2 cellular contexts compared by ENCODE assay signal in the genomic region with DNA sequence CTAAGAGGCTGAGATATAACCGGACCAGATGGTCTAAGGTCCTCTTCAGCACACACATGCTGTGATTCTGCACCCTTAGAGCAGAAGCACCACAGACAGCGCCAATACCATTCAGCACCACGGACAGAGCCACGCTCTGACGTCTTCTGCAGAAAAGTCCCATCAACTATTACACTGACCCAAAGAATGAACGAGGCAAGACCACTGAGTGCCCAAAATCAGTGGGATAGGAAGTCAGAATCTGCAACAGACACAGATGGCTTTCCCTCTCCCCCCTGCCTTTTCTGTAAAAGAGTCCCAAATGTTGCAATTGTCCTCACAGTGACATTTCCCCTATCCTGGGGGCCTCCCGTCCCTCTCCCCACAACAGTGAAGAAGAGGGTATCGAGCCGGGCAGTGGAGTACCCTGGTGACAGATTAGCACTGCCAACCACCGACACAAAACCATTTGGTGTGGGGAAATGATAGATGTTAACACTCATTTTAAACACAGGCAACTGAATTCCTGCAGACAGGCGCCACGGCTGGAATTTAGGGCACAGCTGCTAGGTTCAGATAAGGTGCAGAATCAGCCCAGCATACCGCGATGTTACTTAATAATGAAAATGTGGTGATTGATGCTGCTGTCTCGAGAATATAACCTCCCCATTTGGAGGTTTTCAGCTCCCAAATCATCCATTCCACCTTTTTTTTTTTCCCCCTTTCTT.
TF ChIP-seq lines count a peak whose summit lies in the region.

No MANE protein-coding gene starts in this region.

TF ChIP-seq in A549, 52 proteins besides CTCF, POLR2A, EP300 and RAD21 (continued from another document):
- TF ChIP-seq, protein P1, sequence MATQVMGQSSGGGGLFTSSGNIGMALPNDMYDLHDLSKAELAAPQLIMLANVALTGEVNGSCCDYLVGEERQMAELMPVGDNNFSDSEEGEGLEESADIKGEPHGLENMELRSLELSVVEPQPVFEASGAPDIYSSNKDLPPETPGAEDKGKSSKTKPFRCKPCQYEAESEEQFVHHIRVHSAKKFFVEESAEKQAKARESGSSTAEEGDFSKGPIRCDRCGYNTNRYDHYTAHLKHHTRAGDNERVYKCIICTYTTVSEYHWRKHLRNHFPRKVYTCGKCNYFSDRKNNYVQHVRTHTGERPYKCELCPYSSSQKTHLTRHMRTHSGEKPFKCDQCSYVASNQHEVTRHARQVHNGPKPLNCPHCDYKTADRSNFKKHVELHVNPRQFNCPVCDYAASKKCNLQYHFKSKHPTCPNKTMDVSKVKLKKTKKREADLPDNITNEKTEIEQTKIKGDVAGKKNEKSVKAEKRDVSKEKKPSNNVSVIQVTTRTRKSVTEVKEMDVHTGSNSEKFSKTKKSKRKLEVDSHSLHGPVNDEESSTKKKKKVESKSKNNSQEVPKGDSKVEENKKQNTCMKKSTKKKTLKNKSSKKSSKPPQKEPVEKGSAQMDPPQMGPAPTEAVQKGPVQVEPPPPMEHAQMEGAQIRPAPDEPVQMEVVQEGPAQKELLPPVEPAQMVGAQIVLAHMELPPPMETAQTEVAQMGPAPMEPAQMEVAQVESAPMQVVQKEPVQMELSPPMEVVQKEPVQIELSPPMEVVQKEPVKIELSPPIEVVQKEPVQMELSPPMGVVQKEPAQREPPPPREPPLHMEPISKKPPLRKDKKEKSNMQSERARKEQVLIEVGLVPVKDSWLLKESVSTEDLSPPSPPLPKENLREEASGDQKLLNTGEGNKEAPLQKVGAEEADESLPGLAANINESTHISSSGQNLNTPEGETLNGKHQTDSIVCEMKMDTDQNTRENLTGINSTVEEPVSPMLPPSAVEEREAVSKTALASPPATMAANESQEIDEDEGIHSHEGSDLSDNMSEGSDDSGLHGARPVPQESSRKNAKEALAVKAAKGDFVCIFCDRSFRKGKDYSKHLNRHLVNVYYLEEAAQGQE (IDR thresholded peaks at IDR 0.05) = peak; percentile 98
- TF ChIP-seq, protein P2, sequence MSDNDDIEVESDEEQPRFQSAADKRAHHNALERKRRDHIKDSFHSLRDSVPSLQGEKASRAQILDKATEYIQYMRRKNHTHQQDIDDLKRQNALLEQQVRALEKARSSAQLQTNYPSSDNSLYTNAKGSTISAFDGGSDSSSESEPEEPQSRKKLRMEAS (IDR thresholded peaks at IDR 0.05) = no peak
- TF ChIP-seq JUNB (IDR thresholded peaks at IDR 0.05) = no peak
- TF ChIP-seq HEYL (CRISPR knock-in tag; IDR thresholded peaks at IDR 0.05) = 0 out of 2 replicates have a peak, but pooled peaks have one; percentile 30
- TF ChIP-seq HOXB13 (CRISPR knock-in tag; IDR thresholded peaks at IDR 0.05; ENCODE audit: low read depth) = peak; percentile 71; the same call in 1 of the 2 replicates
- no peak for TF ChIP-seq ZNF302 (CRISPR knock-in tag; IDR thresholded peaks at IDR 0.05)
- peak; percentile 96 for TF ChIP-seq EHMT2 (IDR thresholded peaks at IDR 0.05; ENCODE audit: low read depth)
- TF ChIP-seq HOXB5 (CRISPR knock-in tag; IDR thresholded peaks at IDR 0.05) = peak; percentile 50; the same call in 1 of the 2 replicates
- TF ChIP-seq ZC3H11A (IDR thresholded peaks at IDR 0.05) = no peak

TF ChIP-seq in HCT116, 20 proteins besides CTCF, POLR2A, EP300 and RAD21 (continued from another document):
- TF ChIP-seq SIN3A (IDR thresholded peaks at IDR 0.05; ENCODE audit: low read depth) (0 out of 2 replicates have a peak, but pooled peaks have one; percentile 28), CBX3 (IDR thresholded peaks at IDR 0.05; ENCODE audit: low read depth) (no peak)
